In genomic region chr15:101376615-101377395, GRCh38 we compare ENCODE assay signal across 19 cellular contexts.
DNase-seq lines count a peak whose midpoint lies in the region; ATAC-seq, FAIRE-seq and TF ChIP-seq lines count a peak whose summit lies in the region.
"Had no signal": no experiment of that assay in that cellular context is flagged by ENCODE, and none has a peak within 500 bp of the region (broad histone marks: within the 10 kb centered on the region; RNA-seq: fewer than 3 reads in every experiment).

No MANE protein-coding gene starts in this region.

- no peaks in the 10 kb centered on the region for H3K9me3 ChIP-seq in right lobe of liver
- H3K9me3 ChIP-seq: HAP-1 had no signal

- ATAC-seq in stimulated activated naive CD8-positive, alpha-beta T cell treated with anti-CD3 and anti-CD28 coated beads, Interleukin-15, amount 100 ng/mL, for 72 hours = peak; percentile 35
- no peak for ATAC-seq in stimulated activated naive CD8-positive, alpha-beta T cell treated with anti-CD3 and anti-CD28 coated beads, Interleukin-15, Interleukin-2, amounts not matched to agents 100 U/mL and 50 U/mL, for 24 hours
- peak; percentile 94 for ATAC-seq in activated naive CD8-positive, alpha-beta T cell treated with anti-CD3 and anti-CD28 coated beads, Interleukin-2, amount 10 ng/mL, durations not matched to agents 7 days and 5 days (ENCODE audit: low read depth)
- ATAC-seq in right lobe of liver = peak; percentile 66 to 90 (median 84)
- no peak for ATAC-seq in sciatic nerve

- no peak for DNase-seq in stimulated activated naive CD8-positive, alpha-beta T cell treated with anti-CD3 and anti-CD28 coated beads, Interleukin-15, amount 100 ng/mL, for 72 hours
- no peak for DNase-seq in stimulated activated naive CD8-positive, alpha-beta T cell treated with anti-CD3 and anti-CD28 coated beads, Interleukin-15, Interleukin-2, amounts not matched to agents 100 U/mL and 50 U/mL, for 24 hours
- peak; percentile 49 for DNase-seq in activated naive CD8-positive, alpha-beta T cell treated with anti-CD3 and anti-CD28 coated beads, Interleukin-2, amount 10 ng/mL, durations not matched to agents 7 days and 5 days
- DNase-seq in right lobe of liver (peak; percentile 66 to 89 (median 81)), sciatic nerve (ENCODE audit: low spot score) (peak; percentile 28), HPDE6-E6E7 (ENCODE audit: extremely low spot score) (no peak), GM12891 (ENCODE audit: insufficient read length, low spot score) (no peak), DMS153 (lab: John Stamatoyannopoulos, UW) (no peak)
- DNase-seq: C1 segment of cervical spinal cord, GM23248, NCI-H1417 treated with DMSO at 0.1 percent for 48 hours, NCI-H187 treated with DMSO at 0.1 percent for 48 hours, NCI-H2227 treated with DMSO at 0.1 percent for 48 hours, NCI-H510A treated with DMSO at 0.1 percent for 48 hours, NCI-H774, Right ventricle myocardium superior had no signal

- H3K36me3 ChIP-seq in right lobe of liver = peaks cover 0 to 29% (median 15%) of the 10 kb centered on the region in 4 donors
- H3K36me3 ChIP-seq: HAP-1 had no signal

- H3K4me3 ChIP-seq in right lobe of liver = no peak overlapping the region
- H3K4me3 ChIP-seq: GM23248, HAP-1 had no signal

- POLR2A ChIA-PET in activated naive CD8-positive, alpha-beta T cell treated with anti-CD3 and anti-CD28 coated beads, Interleukin-2, amount 10 ng/mL, durations not matched to agents 7 days and 5 days (lab: Charles Lee) = interaction anchor here (1.1 to 1.9 kb wide), 5 partner anchors 10 to 82 kb away, joined by 3 to 5 read pairs (median 5); partner anchors contain the start of gene SNRPA1

- no peaks in the 10 kb centered on the region for H3K36me3 Mint-ChIP-seq in activated naive CD8-positive, alpha-beta T cell treated with anti-CD3 and anti-CD28 coated beads, Interleukin-2, amount 10 ng/mL, durations not matched to agents 7 days and 5 days

- no peak for TF ChIP-seq CTCF in right lobe of liver (IDR thresholded peaks at IDR 0.05)

- peak overlapping the region in 1 of 2 donors; percentile 29 for H3K4me3 Mint-ChIP-seq in stimulated activated naive CD8-positive, alpha-beta T cell treated with anti-CD3 and anti-CD28 coated beads, Interleukin-15, amount 100 ng/mL, for 72 hours
- H3K4me3 Mint-ChIP-seq in activated naive CD8-positive, alpha-beta T cell treated with anti-CD3 and anti-CD28 coated beads, Interleukin-2, amount 10 ng/mL, durations not matched to agents 7 days and 5 days = peak overlapping the region; percentile 63

- peak overlapping the region in 1 of 3 donors; percentile 56 for H3K27ac ChIP-seq in right lobe of liver
- H3K27ac ChIP-seq: GM23248 had no signal

- H3K9me3 Mint-ChIP-seq in stimulated activated naive CD8-positive, alpha-beta T cell treated with anti-CD3 and anti-CD28 coated beads, Interleukin-15, amount 100 ng/mL, for 72 hours = no peaks in the 10 kb centered on the region
- no peaks in the 10 kb centered on the region for H3K9me3 Mint-ChIP-seq in activated naive CD8-positive, alpha-beta T cell treated with anti-CD3 and anti-CD28 coated beads, Interleukin-2, amount 10 ng/mL, durations not matched to agents 7 days and 5 days

- H3K27me3 Mint-ChIP-seq in stimulated activated naive CD8-positive, alpha-beta T cell treated with anti-CD3 and anti-CD28 coated beads, Interleukin-15, amount 100 ng/mL, for 72 hours = peaks cover 11% of the 10 kb centered on the region
- H3K27me3 Mint-ChIP-seq in activated naive CD8-positive, alpha-beta T cell treated with anti-CD3 and anti-CD28 coated beads, Interleukin-2, amount 10 ng/mL, durations not matched to agents 7 days and 5 days = peaks cover 7% of the 10 kb centered on the region

- no peak for TF ChIP-seq POLR2A in right lobe of liver (IDR thresholded peaks at IDR 0.05)
- TF ChIP-seq POLR2A in GM12891 (IDR thresholded peaks at IDR 0.05; ENCODE audit: low read depth, low read length) = no peak

- peak overlapping the region in 1 of 2 donors; percentile 13 for H3K27ac Mint-ChIP-seq in stimulated activated naive CD8-positive, alpha-beta T cell treated with anti-CD3 and anti-CD28 coated beads, Interleukin-15, amount 100 ng/mL, for 72 hours
- H3K27ac Mint-ChIP-seq in activated naive CD8-positive, alpha-beta T cell treated with anti-CD3 and anti-CD28 coated beads, Interleukin-2, amount 10 ng/mL, durations not matched to agents 7 days and 5 days = peak overlapping the region; percentile 88

- H3K4me1 ChIP-seq in right lobe of liver = peaks cover 0 to 33% (median 11%) of the 10 kb centered on the region in 4 donors
- H3K4me1 ChIP-seq: HAP-1 had no signal

- H3K27me3 ChIP-seq in right lobe of liver = no peaks in the 10 kb centered on the region

- FAIRE-seq in GM12891 (lab: Jason Lieb, UNC) = no peak
- FAIRE-seq: G401.6, RCC 7860 had no signal

- intact Hi-C loops in right lobe of liver (cut with DNase I) (no loop called here), sciatic nerve (cut with DNase I) (loop anchor here (10.0 kb wide), 1 partner anchor 118 kb away; no protein-coding TSS in a partner anchor)

- WGBS in right lobe of liver (ENCODE audit: insufficient coverage, low coverage, low lambda C conversion rate, missing lambda C conversion rate) = 31% methylated on average over 4 of the region's 14 CpGs

- H3K4me1 Mint-ChIP-seq in stimulated activated naive CD8-positive, alpha-beta T cell treated with anti-CD3 and anti-CD28 coated beads, Interleukin-15, amount 100 ng/mL, for 72 hours = peaks cover 33% of the 10 kb centered on the region
- H3K4me1 Mint-ChIP-seq in activated naive CD8-positive, alpha-beta T cell treated with anti-CD3 and anti-CD28 coated beads, Interleukin-2, amount 10 ng/mL, durations not matched to agents 7 days and 5 days = peaks cover 21% of the 10 kb centered on the region

TF ChIP-seq in GM12891, 5 proteins besides CTCF, POLR2A, EP300 and RAD21:
- TF ChIP-seq PAX5 (IDR thresholded peaks at IDR 0.05; ENCODE audit: insufficient read depth, low read length, severe bottlenecking) (no peak), SPI1 (IDR thresholded peaks at IDR 0.05; ENCODE audit: low read depth, low read length) (no peak), POU2F2 (IDR thresholded peaks at IDR 0.05; ENCODE audit: low read depth, low read length) (no peak), TAF1 (IDR thresholded peaks at IDR 0.05; ENCODE audit: low read depth, low read length) (no peak), POLR2AphosphoS5 (IDR thresholded peaks at IDR 0.05; ENCODE audit: low read depth, low read length) (no peak)

Comparison
In these comparisons a context has a peak if more than half of its experiments do, and no peak if none do; other contexts are left out.
1. ATAC-seq: peak in stimulated activated naive CD8-positive, alpha-beta T cell treated with anti-CD3 and anti-CD28 coated beads, Interleukin-15, amount 100 ng/mL, for 72 hours (single experiment), activated naive CD8-positive, alpha-beta T cell treated with anti-CD3 and anti-CD28 coated beads, Interleukin-2, amount 10 ng/mL, durations not matched to agents 7 days and 5 days (single experiment) and right lobe of liver (4 of 4); none in stimulated activated naive CD8-positive, alpha-beta T cell treated with anti-CD3 and anti-CD28 coated beads, Interleukin-15, Interleukin-2, amounts not matched to agents 100 U/mL and 50 U/mL, for 24 hours (single experiment) and sciatic nerve (single experiment).
2. DNase-seq: peak in activated naive CD8-positive, alpha-beta T cell treated with anti-CD3 and anti-CD28 coated beads, Interleukin-2, amount 10 ng/mL, durations not matched to agents 7 days and 5 days (single experiment), right lobe of liver (3 of 3) and sciatic nerve (single experiment); none in stimulated activated naive CD8-positive, alpha-beta T cell treated with anti-CD3 and anti-CD28 coated beads, Interleukin-15, amount 100 ng/mL, for 72 hours (0 of 2), stimulated activated naive CD8-positive, alpha-beta T cell treated with anti-CD3 and anti-CD28 coated beads, Interleukin-15, Interleukin-2, amounts not matched to agents 100 U/mL and 50 U/mL, for 24 hours (single experiment), HPDE6-E6E7 (single experiment), GM12891 (single experiment) and DMS153 (single experiment).